In the genomic region with DNA sequence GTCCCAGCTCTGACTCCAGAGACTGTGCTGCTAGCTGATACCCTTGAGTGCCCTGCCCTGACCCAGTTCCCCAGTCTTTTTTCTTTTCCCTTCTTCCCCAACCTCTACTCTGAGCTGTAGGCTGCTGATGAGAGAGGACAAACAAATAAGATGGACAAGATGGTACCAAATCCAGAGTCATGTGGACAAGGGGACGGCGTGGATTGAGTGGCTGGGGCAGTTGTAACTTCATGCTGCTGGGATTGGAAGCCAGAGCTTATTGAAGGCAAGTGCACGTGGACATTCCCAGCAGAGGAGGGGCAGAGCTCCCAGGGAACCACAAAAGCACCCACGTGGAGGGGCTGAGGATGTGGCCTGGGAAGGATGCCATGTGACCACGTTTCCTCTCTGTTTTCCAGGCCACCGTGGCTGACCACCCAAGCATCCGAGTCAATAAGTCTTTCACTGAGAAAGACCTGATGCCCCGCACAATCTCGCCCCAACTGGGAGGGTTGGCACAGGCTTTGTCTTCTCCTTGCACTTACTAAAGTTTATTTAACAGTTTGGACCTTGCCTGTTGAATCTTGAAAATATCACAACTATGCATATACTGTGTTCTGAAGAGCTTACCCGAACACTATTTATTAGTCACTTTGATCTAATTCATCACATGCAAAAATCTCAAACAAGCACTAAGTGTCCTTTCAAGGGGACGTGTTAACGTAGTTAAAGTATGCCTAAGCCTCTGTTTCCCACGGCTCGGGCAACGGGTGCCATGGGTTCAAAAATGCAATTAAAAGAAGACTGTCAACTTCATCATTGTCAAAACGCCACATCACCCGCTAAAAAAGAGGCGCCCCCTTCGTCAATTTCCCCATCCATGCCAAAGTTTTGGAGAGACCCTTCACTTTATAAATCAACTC, we compare ENCODE assay signal across 30 cellular contexts.
"Had no signal": no experiment of that assay in that cellular context is flagged by ENCODE, and none has a peak within 500 bp of the region (broad histone marks: within the 10 kb centered on the region; RNA-seq: fewer than 3 reads in every experiment).

No MANE protein-coding gene starts in this region.

- H3K36me3 Mint-ChIP-seq: naive thymus-derived CD8-positive, alpha-beta T cell; neural progenitor cell; WTC11 had no signal

- H3K4me1 Mint-ChIP-seq: activated CD4-positive, alpha-beta memory T cell treated with anti-CD3 and anti-CD28 coated beads, Interleukin-2, amount 10 ng/mL, durations not matched to agents 7 days and 5 days; activated CD4-positive, alpha-beta T cell treated with anti-CD3 and anti-CD28 coated beads, Interleukin-2, amount 10 ng/mL, durations not matched to agents 7 days and 5 days; neural progenitor cell had no signal

- H3K4me1 ChIP-seq: gastrocnemius medialis, neural progenitor cell, right atrium auricular region had no signal

- H3K36me3 ChIP-seq: breast epithelium, gastrocnemius medialis, neural progenitor cell, right atrium auricular region, vagina had no signal

- H3K27ac Mint-ChIP-seq: activated CD4-positive, alpha-beta memory T cell treated with anti-CD3 and anti-CD28 coated beads, Interleukin-2, amount 10 ng/mL, durations not matched to agents 7 days and 5 days; activated CD4-positive, alpha-beta T cell treated with anti-CD3 and anti-CD28 coated beads, Interleukin-2, amount 10 ng/mL, durations not matched to agents 7 days and 5 days; activated T-cell treated with anti-CD3 and anti-CD28 coated beads, Interleukin-2, amount 50 U/mL, for 24 hours; naive thymus-derived CD8-positive, alpha-beta T cell; neural progenitor cell; WTC11 had no signal

- H3K27me3 Mint-ChIP-seq: activated CD4-positive, alpha-beta memory T cell treated with anti-CD3 and anti-CD28 coated beads, Interleukin-2, amount 10 ng/mL, durations not matched to agents 7 days and 5 days; activated CD4-positive, alpha-beta T cell treated with anti-CD3 and anti-CD28 coated beads, Interleukin-2, amount 10 ng/mL, durations not matched to agents 7 days and 5 days; activated T-cell treated with anti-CD3 and anti-CD28 coated beads, Interleukin-2, amount 50 U/mL, for 24 hours had no signal

- ATAC-seq: gastrocnemius medialis; left colon; naive thymus-derived CD8-positive, alpha-beta T cell; stimulated activated naive CD8-positive, alpha-beta T cell treated with anti-CD3 and anti-CD28 coated beads, Interleukin-15, Interleukin-2, amounts not matched to agents 100 U/mL and 50 U/mL, for 24 hours; WTC11 had no signal

- H2AFZ ChIP-seq: neural progenitor cell had no signal

- H3K9me3 Mint-ChIP-seq: neural progenitor cell had no signal

- H3K27me3 ChIP-seq: gastrocnemius medialis, neural progenitor cell, right atrium auricular region, testis, vagina had no signal

- H3K27ac ChIP-seq: breast epithelium, epithelial cell of prostate, gastrocnemius medialis, neural progenitor cell, right atrium auricular region, testis, vagina had no signal

- H3K4me3 ChIP-seq: breast epithelium, gastrocnemius medialis, neural progenitor cell, right atrium auricular region, testis, vagina had no signal

- H3K4me2 ChIP-seq: neural progenitor cell had no signal

- FAIRE-seq: colon, keratinocyte had no signal

- H3K9me3 ChIP-seq: breast epithelium, gastrocnemius medialis, right atrium auricular region, testis, vagina had no signal

- H3K9ac ChIP-seq: neural progenitor cell had no signal

- H3K4me3 Mint-ChIP-seq: activated CD4-positive, alpha-beta memory T cell treated with anti-CD3 and anti-CD28 coated beads, Interleukin-2, amount 10 ng/mL, durations not matched to agents 7 days and 5 days; activated CD4-positive, alpha-beta T cell treated with anti-CD3 and anti-CD28 coated beads, Interleukin-2, amount 10 ng/mL, durations not matched to agents 7 days and 5 days; activated T-cell treated with anti-CD3 and anti-CD28 coated beads, Interleukin-2, amount 50 U/mL, for 24 hours; naive thymus-derived CD8-positive, alpha-beta T cell; neural progenitor cell; WTC11 had no signal

- DNase-seq: activated CD4-positive, alpha-beta memory T cell treated with anti-CD3 and anti-CD28 coated beads, Interleukin-2, amount 10 ng/mL, durations not matched to agents 7 days and 5 days; activated CD4-positive, alpha-beta T cell treated with anti-CD3 and anti-CD28 coated beads for 1 hour; activated CD4-positive, alpha-beta T cell treated with anti-CD3 and anti-CD28 coated beads, Interleukin-2, amount 10 ng/mL, durations not matched to agents 7 days and 5 days; activated CD8-positive, alpha-beta memory T cell treated with anti-CD3 and anti-CD28 coated beads, Interleukin-2, amount 50 U/mL, for 48 hours; activated gamma-delta T cell treated with Interleukin-2 at 50 U/mL for 16 hours; activated naive CD4-positive, alpha-beta T cell treated with anti-CD3 and anti-CD28 coated beads, Interleukin-2, amount 50 U/mL, for 16 hours; activated T-cell treated with anti-CD3 and anti-CD28 coated beads, Interleukin-2, amount 50 U/mL, for 24 hours; amniotic stem cell; dermis blood vessel endothelial cell; effector CD4-positive, alpha-beta T cell; gastrocnemius medialis; glutamatergic neuron; left colon; mammary epithelial cell; midbrain; naive thymus-derived CD8-positive, alpha-beta T cell; occipital lobe; stimulated activated CD4-positive, alpha-beta T cell treated with anti-CD3 and anti-CD28 coated beads, Interleukin-2, amount 100 ng/mL, for 48 hours; stimulated activated naive CD8-positive, alpha-beta T cell treated with anti-CD3 and anti-CD28 coated beads, Interleukin-15, Interleukin-2, amounts not matched to agents 100 U/mL and 50 U/mL, for 24 hours; T-helper 2 cell; testis; trophoblast cell had no signal
